In the genomic region with DNA sequence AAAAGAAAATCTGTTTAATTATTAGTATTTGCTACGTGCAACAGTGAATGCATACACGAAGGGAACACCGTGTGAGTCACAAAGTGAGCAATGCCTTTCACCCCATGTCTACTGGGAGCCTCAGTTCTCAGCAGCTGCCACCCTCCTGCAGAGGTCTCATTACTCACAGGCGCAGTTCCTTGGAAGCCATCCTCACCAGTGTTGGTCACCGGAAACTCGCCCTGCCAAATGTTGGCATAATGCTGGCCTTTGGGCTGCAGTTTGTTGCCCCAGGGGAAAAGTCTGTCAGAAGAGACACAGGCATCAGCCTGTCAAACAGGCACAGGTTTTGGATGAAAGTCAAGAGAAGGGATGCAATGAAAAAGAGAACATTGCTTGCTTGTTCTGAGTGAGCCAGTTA, we compare ENCODE assay signal across 1 cellular context.
TF ChIP-seq lines count a peak whose summit lies in the region.

No MANE protein-coding gene starts in this region.

TF ChIP-seq in IMR-90, 13 proteins besides CTCF, POLR2A, EP300 and RAD21:
- peak; percentile 42; the same call in 1 of the 2 replicates for TF ChIP-seq BHLHE40 (IDR thresholded peaks at IDR 0.05; ENCODE audit: low read depth, low read length)
- peak; percentile 30; the same call in 1 of the 2 replicates for TF ChIP-seq CEBPB (IDR thresholded peaks at IDR 0.05; ENCODE audit: low read depth, low read length)
- peak; percentile 18; the same call in 1 of the 2 replicates for TF ChIP-seq MAZ (IDR thresholded peaks at IDR 0.05; ENCODE audit: borderline replicate concordance, low read depth, low read length)
- TF ChIP-seq CHD1 (IDR thresholded peaks at IDR 0.05; ENCODE audit: low read depth, low read length): no peak
- TF ChIP-seq MAFK (IDR thresholded peaks at IDR 0.05; ENCODE audit: low read depth, low read length): no peak
- TF ChIP-seq FOS (IDR thresholded peaks at IDR 0.05; ENCODE audit: low read depth, low read length): peak; percentile 46; the same call in 1 of the 2 replicates
